ENCODE assay signal across 1 cellular context in the genomic region with DNA sequence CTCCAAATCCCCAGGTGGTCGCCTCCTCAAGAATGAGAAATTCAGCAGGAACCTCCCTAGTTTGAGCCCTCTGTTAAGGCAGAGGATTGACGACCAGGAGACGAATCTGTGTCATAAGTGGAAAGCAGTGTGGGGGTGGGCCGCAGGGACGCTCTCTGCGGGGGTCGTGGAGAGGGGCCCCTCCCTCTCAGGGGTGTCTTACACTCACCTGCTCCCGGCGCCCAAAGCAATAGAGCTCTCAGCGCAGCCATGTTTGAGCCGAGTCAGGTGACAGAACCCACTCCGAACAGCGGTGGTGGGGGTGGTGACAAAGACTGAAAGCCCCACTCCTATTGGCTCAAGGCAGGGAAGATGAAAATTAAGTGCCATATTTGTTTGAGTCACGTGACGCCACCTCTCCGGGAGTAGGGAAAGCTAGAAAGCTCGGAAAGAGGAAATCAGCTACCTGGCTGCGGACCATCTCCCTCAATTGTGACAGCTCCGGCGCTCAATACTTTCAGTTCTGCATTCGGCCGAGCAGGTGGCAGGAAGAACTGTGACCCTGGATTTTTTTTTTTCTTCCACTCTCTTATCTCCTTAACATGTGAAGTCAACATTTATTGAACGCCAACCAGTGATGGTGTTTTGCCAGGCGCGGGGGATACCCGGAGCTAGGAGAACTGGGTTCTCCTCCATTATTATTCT.
TF ChIP-seq lines count a peak whose summit lies in the region.

Gene ZFYVE26, minus strand, starts transcription at position 265 of the 684 bp plus-strand sequence. CDS start 627 bp downstream, outside the sequence.

TF ChIP-seq in SK-N-SH, 30 proteins besides CTCF, POLR2A, EP300 and RAD21 (continued from another document):
- no peak for TF ChIP-seq IRF3 (IDR thresholded peaks at IDR 0.05; ENCODE audit: low read depth, low read length)
- peak; percentile 45; the same call in 1 of the 2 replicates for TF ChIP-seq ELF1 (IDR thresholded peaks at IDR 0.05)
- no peak for TF ChIP-seq NFIC (IDR thresholded peaks at IDR 0.05; ENCODE audit: borderline replicate concordance)
- TF ChIP-seq CHD2 (IDR thresholded peaks at IDR 0.05; ENCODE audit: low read length, partially characterized antibody): peak; percentile 43
- peak; percentile 92 for TF ChIP-seq USF2 (IDR thresholded peaks at IDR 0.05; ENCODE audit: borderline replicate concordance, low read depth, low read length)
- TF ChIP-seq FOSL2 (IDR thresholded peaks at IDR 0.05; ENCODE audit: borderline replicate concordance, low read depth): peak; percentile 5; the same call in 1 of the 2 replicates
- TF ChIP-seq TAF1 (IDR thresholded peaks at IDR 0.05; ENCODE audit: borderline replicate concordance, low read depth, low read length): peak; percentile 72; the same call in 1 of the 2 replicates
- peak; percentile 50; the same call in 1 of the 2 replicates for TF ChIP-seq RFX5 (IDR thresholded peaks at IDR 0.05; ENCODE audit: low read length)
- TF ChIP-seq PBX3 (IDR thresholded peaks at IDR 0.05): peak; percentile 49
